Comparison of ENCODE assay signal across 1 cellular context in the genomic region with DNA sequence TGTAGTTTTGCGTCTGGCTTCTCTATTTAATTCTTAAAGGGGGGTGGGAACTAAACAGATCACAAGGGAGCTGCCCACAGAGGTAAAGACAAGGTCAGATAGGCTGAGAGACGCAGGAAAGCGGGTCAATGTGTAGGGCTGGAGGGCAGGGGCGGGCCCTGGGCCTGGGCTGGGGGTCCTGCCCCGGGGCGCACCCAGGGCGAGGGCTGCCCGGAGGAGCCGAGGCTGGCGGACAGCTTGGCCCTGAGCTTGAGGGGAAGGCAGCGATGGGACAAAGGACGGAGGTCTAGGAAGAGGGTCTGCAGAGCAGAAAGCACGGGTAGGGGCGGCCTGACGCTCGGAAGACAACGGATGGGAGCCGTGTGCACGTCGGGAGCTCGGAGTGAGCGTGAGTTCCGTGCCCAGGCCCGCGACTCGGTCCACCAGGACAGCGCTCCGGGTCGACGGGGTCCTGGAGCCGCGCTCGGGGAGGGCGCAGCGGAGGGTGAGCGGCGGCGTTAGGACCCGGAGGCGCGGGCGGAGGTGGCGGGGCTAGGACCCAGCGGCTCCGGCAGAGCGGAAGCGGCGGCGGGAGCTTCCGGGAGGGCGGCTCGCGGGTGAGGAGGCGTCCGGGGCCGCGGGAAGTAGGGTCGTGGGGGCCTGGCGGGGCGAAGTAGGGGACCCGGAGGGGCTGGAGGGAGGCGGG.
TF ChIP-seq lines count a peak whose summit lies in the region.

No MANE protein-coding gene starts in this region.

TF ChIP-seq in IMR-90, 13 proteins besides CTCF, POLR2A, EP300 and RAD21:
- peak; percentile 52; the same call in 1 of the 2 replicates for TF ChIP-seq MAZ (IDR thresholded peaks at IDR 0.05; ENCODE audit: borderline replicate concordance, low read depth, low read length)
- TF ChIP-seq SMC3 (IDR thresholded peaks at IDR 0.05; ENCODE audit: low read depth, low read length), result 0 out of 2 replicates have a peak, but pooled peaks have one; percentile 3
